1 cellular context compared by ENCODE assay signal in genomic region chr16:70438325-70438982, GRCh38.
TF ChIP-seq lines count a peak whose summit lies in the region.

No MANE protein-coding gene starts in this region.

TF ChIP-seq in HepG2, 621 proteins besides CTCF, POLR2A, EP300 and RAD21 (continued from another document and continues in another):
- TF ChIP-seq SP5 (CRISPR knock-in tag; IDR thresholded peaks at IDR 0.05; ENCODE audit: borderline replicate concordance, low read depth) (no peak), ZBTB38 (CRISPR knock-in tag; IDR thresholded peaks at IDR 0.05) (0 out of 2 replicates have a peak, but pooled peaks have one; percentile 8), AFF4 (CRISPR knock-in tag; IDR thresholded peaks at IDR 0.05) (no peak), MXD3 (CRISPR knock-in tag; IDR thresholded peaks at IDR 0.05) (no peak), CHD2 (IDR thresholded peaks at IDR 0.05; ENCODE audit: low read depth, low read length) (no peak), CENPT (CRISPR knock-in tag; IDR thresholded peaks at IDR 0.05; ENCODE audit: low read depth) (no peak), SMYD3 (CRISPR knock-in tag; IDR thresholded peaks at IDR 0.05) (no peak), MAF1 (CRISPR knock-in tag; IDR thresholded peaks at IDR 0.05; ENCODE audit: borderline replicate concordance) (no peak), SOX13 (IDR thresholded peaks at IDR 0.05) (no peak), SOX13 (CRISPR knock-in tag; conservative IDR thresholded peaks at IDR 0.05 in 1 of 2, IDR thresholded peaks at IDR 0.05 in 1 of 2) (no peak), TRIM24 (CRISPR knock-in tag; IDR thresholded peaks at IDR 0.05) (no peak), ZNF567 (CRISPR knock-in tag; IDR thresholded peaks at IDR 0.05; ENCODE audit: borderline replicate concordance) (no peak), ZNF563 (CRISPR knock-in tag; IDR thresholded peaks at IDR 0.05) (peak; percentile 67; the same call in 1 of the 2 replicates), ZBTB8A (CRISPR knock-in tag; IDR thresholded peaks at IDR 0.05; ENCODE audit: borderline replicate concordance, low read depth) (no peak), HOXD1 (CRISPR knock-in tag; IDR thresholded peaks at IDR 0.05) (no peak), ZNF446 (CRISPR knock-in tag; IDR thresholded peaks at IDR 0.05) (no peak; the same call in 1 of the 2 replicates), ATRX (CRISPR knock-in tag; IDR thresholded peaks at IDR 0.05; ENCODE audit: borderline replicate concordance) (no peak), SNAPC5 (CRISPR knock-in tag; IDR thresholded peaks at IDR 0.05; ENCODE audit: borderline replicate concordance) (no peak), ZFX (CRISPR knock-in tag; IDR thresholded peaks at IDR 0.05; ENCODE audit: low read depth) (no peak; the same call in 1 of the 2 replicates), STAT6 (CRISPR knock-in tag; IDR thresholded peaks at IDR 0.05; ENCODE audit: borderline replicate concordance) (no peak), ZNF574 (CRISPR knock-in tag; IDR thresholded peaks at IDR 0.05) (no peak), MIXL1 (CRISPR knock-in tag; IDR thresholded peaks at IDR 0.05) (no peak), MTF1 (CRISPR knock-in tag; IDR thresholded peaks at IDR 0.05) (no peak), ZNF558 (CRISPR knock-in tag; IDR thresholded peaks at IDR 0.05; ENCODE audit: borderline replicate concordance) (no peak; the same call in 1 of the 2 replicates), MTERF4 (CRISPR knock-in tag; IDR thresholded peaks at IDR 0.05) (peak; percentile 8; the same call in 1 of the 2 replicates), RBM22 (optimal IDR thresholded peaks at IDR 0.05; ENCODE audit: low read length) (no peak), SOX6 (IDR thresholded peaks at IDR 0.05) (no peak), SOX6 (CRISPR knock-in tag; IDR thresholded peaks at IDR 0.05) (no peak), CBX2 (IDR thresholded peaks at IDR 0.05; ENCODE audit: low read depth, low read length) (no peak), CBX2 (CRISPR knock-in tag; IDR thresholded peaks at IDR 0.05; ENCODE audit: low read depth) (no peak), SMARCC2 (IDR thresholded peaks at IDR 0.05) (no peak), BCL3 (CRISPR knock-in tag; IDR thresholded peaks at IDR 0.05) (no peak), ETV5 (CRISPR knock-in tag; IDR thresholded peaks at IDR 0.05; ENCODE audit: borderline replicate concordance) (no peak), AGO2 (optimal IDR thresholded peaks at IDR 0.05; ENCODE audit: low read depth, low read length) (no peak), HMGXB4 (CRISPR knock-in tag; IDR thresholded peaks at IDR 0.05; ENCODE audit: borderline replicate concordance in 1 of 2, low read depth in 1 of 2) (0 out of 4 replicates have a peak, but pooled peaks of 1 of the 2 experiments have one; percentile 3), ZNF749 (CRISPR knock-in tag; IDR thresholded peaks at IDR 0.05; ENCODE audit: borderline replicate concordance) (no peak), ZNF20 (CRISPR knock-in tag; IDR thresholded peaks at IDR 0.05) (no peak), ZNF329 (CRISPR knock-in tag; IDR thresholded peaks at IDR 0.05; ENCODE audit: low read depth) (no peak), ZFAT (CRISPR knock-in tag; conservative IDR thresholded peaks at IDR 0.05) (no peak), TAF15 (IDR thresholded peaks at IDR 0.05; ENCODE audit: low read depth, low read length, poor library complexity, severe bottlenecking) (no peak), CHD4 (IDR thresholded peaks at IDR 0.05; ENCODE audit: borderline replicate concordance, low read length) (no peak), PTBP1 (IDR thresholded peaks at IDR 0.05; ENCODE audit: low read depth, low read length, poor library complexity, severe bottlenecking) (no peak), ZNF772 (CRISPR knock-in tag; IDR thresholded peaks at IDR 0.05) (peak; percentile 47; the same call in 1 of the 2 replicates), ZBED4 (CRISPR knock-in tag; IDR thresholded peaks at IDR 0.05; ENCODE audit: borderline replicate concordance) (peak; percentile 58; the same call in 1 of the 2 replicates), ZKSCAN5 (CRISPR knock-in tag; IDR thresholded peaks at IDR 0.05) (no peak)
- TF ChIP-seq, protein P1, sequence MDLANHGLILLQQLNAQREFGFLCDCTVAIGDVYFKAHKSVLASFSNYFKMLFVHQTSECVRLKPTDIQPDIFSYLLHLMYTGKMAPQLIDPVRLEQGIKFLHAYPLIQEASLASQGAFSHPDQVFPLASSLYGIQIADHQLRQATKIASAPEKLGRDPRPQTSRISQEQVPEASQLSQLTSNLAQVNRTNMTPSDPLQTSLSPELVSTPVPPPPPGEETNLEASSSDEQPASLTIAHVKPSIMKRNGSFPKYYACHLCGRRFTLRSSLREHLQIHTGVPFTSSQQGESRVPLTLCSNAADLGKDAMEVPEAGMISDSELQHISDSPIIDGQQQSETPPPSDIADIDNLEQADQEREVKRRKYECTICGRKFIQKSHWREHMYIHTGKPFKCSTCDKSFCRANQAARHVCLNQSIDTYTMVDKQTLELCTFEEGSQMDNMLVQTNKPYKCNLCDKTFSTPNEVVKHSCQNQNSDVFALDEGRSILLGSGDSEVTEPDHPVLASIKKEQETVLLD (CRISPR knock-in tag; IDR thresholded peaks at IDR 0.05; ENCODE audit: low read depth): no peak
